In the genomic region with DNA sequence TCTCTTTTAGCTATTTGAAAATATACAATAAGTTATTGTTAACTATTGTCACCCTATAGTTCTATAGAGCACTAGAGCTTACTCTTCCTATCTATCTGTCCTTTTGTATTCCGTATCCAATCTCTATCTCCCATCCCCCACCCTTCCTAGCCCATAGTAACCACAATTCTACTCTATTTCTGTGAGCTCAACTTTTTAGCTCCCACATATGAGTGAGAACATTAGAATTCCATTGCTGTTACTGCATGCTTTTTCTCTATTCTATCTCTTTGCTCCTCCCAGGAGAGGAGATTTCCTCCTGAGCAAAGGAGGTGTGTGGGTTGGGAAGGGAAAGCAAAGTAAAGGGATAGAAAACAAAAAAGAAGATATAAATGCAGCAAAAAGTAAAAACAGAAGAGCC, we compare ENCODE assay signal across 11 cellular contexts.
A peak's percentile ranks its signal among the peaks of the same experiment; 100 is the strongest.
DNase-seq lines count a peak whose midpoint lies in the region; ATAC-seq and TF ChIP-seq lines count a peak whose summit lies in the region.
"Had no signal": no experiment of that assay in that cellular context is flagged by ENCODE, and none has a peak within 500 bp of the region (broad histone marks: within the 10 kb centered on the region; RNA-seq: fewer than 3 reads in every experiment).

No MANE protein-coding gene starts in this region.

- peak overlapping the region in 1 of 5 experiments; percentile 46 for H3K4me3 Mint-ChIP-seq in brain

- no peaks in the 10 kb centered on the region for H3K9me3 ChIP-seq in OCI-LY7 (ENCODE audit: low read length)
- H3K9me3 ChIP-seq: MG63, Peyer's patch had no signal

- H3K4me3 ChIP-seq in OCI-LY7 (ENCODE audit: low read depth, low read length, poor library complexity, severe bottlenecking): no peak overlapping the region
- H3K4me3 ChIP-seq: MG63, Peyer's patch had no signal

- H3K79me2 ChIP-seq in OCI-LY7 (ENCODE audit: insufficient read depth, low read depth, low read length): no peaks in the 10 kb centered on the region

- ATAC-seq in HG02852 (IDR thresholded peaks at IDR 0.05; ENCODE audit: unreplicated experiment): no peak

- POLR2A ChIA-PET in OCI-LY7 (lab: Charles Lee): interaction anchor here (0.5 to 0.7 kb wide), 2 partner anchors 16 to 25 kb away, joined by 3 read pairs; no protein-coding TSS in a partner anchor

- no peak for TF ChIP-seq CTCF in brain (conservative IDR thresholded peaks at IDR 0.05)
- TF ChIP-seq CTCF in OCI-LY7 (conservative IDR thresholded peaks at IDR 0.05; ENCODE audit: low read length): no peak

- no peaks in the 10 kb centered on the region for H3K36me3 Mint-ChIP-seq in brain
- H3K36me3 Mint-ChIP-seq: stimulated activated effector memory CD8-positive, alpha-beta T cell treated with anti-CD3 and anti-CD28 coated beads, Interleukin-12 subunit alpha, Interleukin-12 subunit beta, amount 100 ng/mL, for 72 hours had no signal

- H4K20me1 ChIP-seq in OCI-LY7 (ENCODE audit: insufficient read depth, low read length): no peaks in the 10 kb centered on the region

- H3K4me1 Mint-ChIP-seq in brain: peaks cover 35% of the 10 kb centered on the region

- peaks cover 5% of the 10 kb centered on the region for H3K4me1 ChIP-seq in OCI-LY7 (ENCODE audit: insufficient read depth, low read length, poor library complexity, severe bottlenecking)

- H3K9me2 ChIP-seq in OCI-LY7 (ENCODE audit: insufficient read depth, low read length): no peaks in the 10 kb centered on the region

- peak overlapping the region in 3 of 5 experiments; percentile 22 to 84 (median 44) for H3K27ac Mint-ChIP-seq in brain

- no peak overlapping the region; the same call in 1 of the 2 replicates for H2AFZ ChIP-seq in OCI-LY7 (ENCODE audit: low read length)

- CTCF ChIA-PET in OCI-LY7 (lab: Charles Lee; ENCODE audit: unreplicated experiment): interaction anchor here (1.0 kb wide), 1 partner anchor 17 kb away, joined by 4 read pairs; no protein-coding TSS in a partner anchor

- peaks cover 5% of the 10 kb centered on the region for H3K27me3 Mint-ChIP-seq in brain

- H3K36me3 ChIP-seq in OCI-LY7 (ENCODE audit: insufficient read depth, low read length): no peaks in the 10 kb centered on the region
- H3K36me3 ChIP-seq: MG63, Peyer's patch had no signal

- no TSS peak for BruUV-seq in OCI-LY7 (replicated peaks; lab: Mats Ljungman, UMichigan)

- no peak overlapping the region for H3K4me2 ChIP-seq in OCI-LY7 (ENCODE audit: low read length)

- intact Hi-C loops in OCI-LY7 (cut with micrococcal nuclease; ENCODE audit: unreplicated experiment): no loop called here

- DNase-seq in M059J (ENCODE audit: low read depth) (peak; percentile 43), kidney glomerular epithelial cell (lab: John Stamatoyannopoulos, UW) (peak; percentile 76), OCI-LY7 (ENCODE audit: low spot score) (no peak)
- no peak for DNase-seq in stimulated activated naive CD4-positive, alpha-beta T cell (lab: John Stamatoyannopoulos, UW)
- DNase-seq: activated CD4-positive, alpha-beta T cell treated with anti-CD3 and anti-CD28 coated beads for 1 hour; MG63; Peyer's patch had no signal

- H3K27ac ChIP-seq in temporal lobe (ENCODE audit: low read depth, low read length) (peak overlapping the region; percentile 15), OCI-LY7 (ENCODE audit: low read depth, low read length, poor library complexity, severe bottlenecking) (no peak overlapping the region)

- no peaks in the 10 kb centered on the region for H3K9me3 Mint-ChIP-seq in brain
- H3K9me3 Mint-ChIP-seq: stimulated activated effector memory CD8-positive, alpha-beta T cell treated with anti-CD3 and anti-CD28 coated beads, Interleukin-12 subunit alpha, Interleukin-12 subunit beta, amount 100 ng/mL, for 72 hours had no signal

Comparison
In these comparisons a context has a peak if more than half of its experiments do, and no peak if none do; other contexts are left out.
1. DNase-seq: peak in M059J (single experiment) and kidney glomerular epithelial cell (single experiment); none in stimulated activated naive CD4-positive, alpha-beta T cell (0 of 6) and OCI-LY7 (single experiment).